8 cellular contexts compared by ENCODE assay signal in genomic region chr13:26254583-26255102, GRCh38. TPM values are rescaled to one million over a fixed set of nuclear protein-coding genes. Genes with fewer than 3 reads are reported as not detected.
A peak's percentile ranks its signal among the peaks of the same experiment; 100 is the strongest.
DNase-seq lines count a peak whose midpoint lies in the region; ATAC-seq, FAIRE-seq and TF ChIP-seq lines count a peak whose summit lies in the region.

No MANE protein-coding gene starts in this region.

- 0% methylated on average over 20 of the region's 35 CpGs for WGBS in A549 (ENCODE audit: missing lambda C conversion rate)

- peak overlapping the region; percentile 89 to 100 for H3K27ac ChIP-seq in A549
- peak overlapping the region; percentile 82 for H3K27ac ChIP-seq in epithelial cell of prostate
- peak overlapping the region; percentile 93 to 94 for H3K27ac ChIP-seq in mucosa of rectum (ENCODE audit: low read depth in 2 of 2, low read length in 2 of 2)

- H3K4me1 ChIP-seq in A549 (peaks cover 11% of the 10 kb centered on the region; the same call in 1 of the 3 replicates), mucosa of rectum (ENCODE audit: control insufficient read depth in 2 of 2, insufficient read depth in 2 of 2, low read length in 2 of 2) (peaks cover 8 to 11% of the 10 kb centered on the region in 2 donors)

- ATAC-seq in A549 (peak; percentile 72 to 81), HG02981 (IDR thresholded peaks at IDR 0.05; ENCODE audit: unreplicated experiment) (peak; percentile 28)

- POLR2A ChIA-PET in A549 (lab: Yijun Ruan, JAX), result no interaction called here

- no peaks in the 10 kb centered on the region for H3K36me3 ChIP-seq in mucosa of rectum (ENCODE audit: control insufficient read depth in 2 of 2, insufficient read depth in 2 of 2, low read length in 2 of 2)

- H3K27me3 ChIP-seq in mucosa of rectum (ENCODE audit: control insufficient read depth in 2 of 2, insufficient read depth in 2 of 2, low read length in 2 of 2), result peaks cover 0 to 4% of the 10 kb centered on the region in 2 donors

- H3K9me3 ChIP-seq in A549 (no peaks in the 10 kb centered on the region), mucosa of rectum (ENCODE audit: control insufficient read depth in 2 of 2, low read length in 2 of 2) (no peaks in the 10 kb centered on the region)

- no peak for FAIRE-seq in A549 (lab: Jason Lieb, UNC)
- FAIRE-seq in GM18507 (lab: Jason Lieb, UNC), result peak; percentile 79

- TF ChIP-seq RAD21 in A549 (conservative IDR thresholded peaks at IDR 0.05 in 1 of 2, IDR thresholded peaks at IDR 0.05 in 1 of 2), result no peak

- DNase-seq in A549 (ENCODE audit: low read depth in 1 of 2, low spot score in 1 of 2), result peak; percentile 8 to 33
- DNase-seq in GM18507 (ENCODE audit: extremely low spot score, insufficient read length, low read depth), result peak; percentile 8
- DNase-seq in NCI-H526 (lab: John Stamatoyannopoulos, UW), result peak; percentile 67 to 82
- peak; percentile 74 for DNase-seq in activated CD8-positive, alpha-beta memory T cell treated with anti-CD3 and anti-CD28 coated beads, Interleukin-2, amount 50 U/mL, for 48 hours
- DNase-seq in epithelial cell of prostate (ENCODE audit: low read depth, low spot score), result peak; percentile 6
- DNase-seq in stimulated activated CD8-positive, alpha-beta memory T cell treated with anti-CD3 and anti-CD28 coated beads, Interleukin-7, amount 100 ng/mL, for 1 hour (ENCODE audit: low read depth in 2 of 2), result peak; percentile 20 to 23

- no peak for TF ChIP-seq POLR2A in A549 (IDR thresholded peaks at IDR 0.05; ENCODE audit: low read length)

- TF ChIP-seq CTCF in A549 (IDR thresholded peaks at IDR 0.05), result no peak

- H3K9ac ChIP-seq in mucosa of rectum (ENCODE audit: low read depth in 1 of 2, low read length in 2 of 2), result peak overlapping the region; percentile 72 to 81

- H3K4me3 ChIP-seq in A549 (peak overlapping the region; percentile 88), mucosa of rectum (ENCODE audit: low read length in 2 of 2) (peak overlapping the region; percentile 86 to 93)

- CTCF ChIA-PET in A549 (lab: Yijun Ruan, JAX), result interaction anchor here (0.6 to 1.6 kb wide), 3 partner anchors 70 to 916 kb away, joined by 3 to 4 read pairs (median 3); no protein-coding TSS in a partner anchor

- TF ChIP-seq EP300 in A549 (IDR thresholded peaks at IDR 0.05), result no peak

- H3K4me2 ChIP-seq in A549, result peak overlapping the region; percentile 94

TF ChIP-seq in A549, 52 proteins besides CTCF, POLR2A, EP300 and RAD21:
- TF ChIP-seq HES2 (IDR thresholded peaks at IDR 0.05) (no peak), HOXB13 (CRISPR knock-in tag; IDR thresholded peaks at IDR 0.05; ENCODE audit: low read depth) (no peak), KDM5A (IDR thresholded peaks at IDR 0.05) (no peak), EHMT2 (IDR thresholded peaks at IDR 0.05; ENCODE audit: low read depth) (no peak), HEYL (CRISPR knock-in tag; IDR thresholded peaks at IDR 0.05) (no peak), CHD4 (IDR thresholded peaks at IDR 0.05; ENCODE audit: borderline replicate concordance) (no peak), HDAC2 (IDR thresholded peaks at IDR 0.05) (no peak), RARB (CRISPR knock-in tag; IDR thresholded peaks at IDR 0.05) (no peak), SMC3 (IDR thresholded peaks at IDR 0.05) (no peak), MYC (IDR thresholded peaks at IDR 0.05; ENCODE audit: borderline replicate concordance, low read length) (no peak), JUN (IDR thresholded peaks at IDR 0.05) (no peak), CBX2 (IDR thresholded peaks at IDR 0.05; ENCODE audit: borderline replicate concordance, low read depth) (no peak), RFX5 (IDR thresholded peaks at IDR 0.05) (no peak), RCOR1 (IDR thresholded peaks at IDR 0.05; ENCODE audit: low read depth, low read length) (no peak), FOSL2 (IDR thresholded peaks at IDR 0.05) (no peak), FOSL2 (CRISPR knock-in tag; IDR thresholded peaks at IDR 0.05) (no peak), USF2 (IDR thresholded peaks at IDR 0.05) (no peak), MAX (IDR thresholded peaks at IDR 0.05) (no peak), ELK1 (IDR thresholded peaks at IDR 0.05; ENCODE audit: low read depth, low read length) (no peak), PHF8 (IDR thresholded peaks at IDR 0.05; ENCODE audit: borderline replicate concordance, low read depth) (no peak), CBX8 (IDR thresholded peaks at IDR 0.05) (no peak)

RNA-seq across cellular contexts. Expression of gene CDK8, which starts 0.7 kb away (rescaled TPM):
- polyA plus RNA-seq in A549 (2011; rRNA removed) (19.1 and 20.9 TPM in 2 replicates), A549 (2017; fragmentation: RNase III; extraction: RNeasy Plus Mini Kit Qiagen cat#74134 plus additional on column Dnase treatment) (9.1 to 9.9 TPM (median 9.9 TPM) in 3 replicates)
- polyA plus RNA-seq in A549 (2012; cell fraction: cytosol; rRNA removed), result 8.1 and 8.9 TPM in 2 replicates
- polyA plus RNA-seq in A549 (2012; cell fraction: nucleus; rRNA removed), result 9.2 and 12.4 TPM in 2 replicates
- 18.8 and 25.1 TPM in 2 replicates for polyA minus RNA-seq in A549 (2011; rRNA and poly(A)+ RNA removed)

RNA-seq across cellular contexts. Expression of gene RNF6, which starts 32.5 kb away (rescaled TPM):
- polyA plus RNA-seq in A549 (2011; rRNA removed) (43.0 and 55.3 TPM in 2 replicates), A549 (2017; fragmentation: RNase III; extraction: RNeasy Plus Mini Kit Qiagen cat#74134 plus additional on column Dnase treatment) (31.5 to 33.7 TPM (median 33.6 TPM) in 3 replicates)
- polyA plus RNA-seq in A549 (2012; cell fraction: cytosol; rRNA removed), result 11.3 and 13.0 TPM in 2 replicates
- 4.2 and 6.5 TPM in 2 replicates for polyA plus RNA-seq in A549 (2012; cell fraction: nucleus; rRNA removed)
- 21.0 and 26.3 TPM in 2 replicates for polyA minus RNA-seq in A549 (2011; rRNA and poly(A)+ RNA removed)

Comparison
In these comparisons a context has a peak if more than half of its experiments do, and no peak if none do; other contexts are left out.
1. Peak in every context shown above with its lines: DNase-seq, ATAC-seq, H3K4me3 ChIP-seq and H3K27ac ChIP-seq.
2. DNase-seq: peak in every context shown above with its lines; median percentile 74 in NCI-H526; 74 in activated CD8-positive, alpha-beta memory T cell treated with anti-CD3 and anti-CD28 coated beads, Interleukin-2, amount 50 U/mL, for 48 hours; 22 in stimulated activated CD8-positive, alpha-beta memory T cell treated with anti-CD3 and anti-CD28 coated beads, Interleukin-7, amount 100 ng/mL, for 1 hour; 20 in A549; 8 in GM18507; 6 in epithelial cell of prostate.